8 cellular contexts compared by ENCODE assay signal in the genomic region with DNA sequence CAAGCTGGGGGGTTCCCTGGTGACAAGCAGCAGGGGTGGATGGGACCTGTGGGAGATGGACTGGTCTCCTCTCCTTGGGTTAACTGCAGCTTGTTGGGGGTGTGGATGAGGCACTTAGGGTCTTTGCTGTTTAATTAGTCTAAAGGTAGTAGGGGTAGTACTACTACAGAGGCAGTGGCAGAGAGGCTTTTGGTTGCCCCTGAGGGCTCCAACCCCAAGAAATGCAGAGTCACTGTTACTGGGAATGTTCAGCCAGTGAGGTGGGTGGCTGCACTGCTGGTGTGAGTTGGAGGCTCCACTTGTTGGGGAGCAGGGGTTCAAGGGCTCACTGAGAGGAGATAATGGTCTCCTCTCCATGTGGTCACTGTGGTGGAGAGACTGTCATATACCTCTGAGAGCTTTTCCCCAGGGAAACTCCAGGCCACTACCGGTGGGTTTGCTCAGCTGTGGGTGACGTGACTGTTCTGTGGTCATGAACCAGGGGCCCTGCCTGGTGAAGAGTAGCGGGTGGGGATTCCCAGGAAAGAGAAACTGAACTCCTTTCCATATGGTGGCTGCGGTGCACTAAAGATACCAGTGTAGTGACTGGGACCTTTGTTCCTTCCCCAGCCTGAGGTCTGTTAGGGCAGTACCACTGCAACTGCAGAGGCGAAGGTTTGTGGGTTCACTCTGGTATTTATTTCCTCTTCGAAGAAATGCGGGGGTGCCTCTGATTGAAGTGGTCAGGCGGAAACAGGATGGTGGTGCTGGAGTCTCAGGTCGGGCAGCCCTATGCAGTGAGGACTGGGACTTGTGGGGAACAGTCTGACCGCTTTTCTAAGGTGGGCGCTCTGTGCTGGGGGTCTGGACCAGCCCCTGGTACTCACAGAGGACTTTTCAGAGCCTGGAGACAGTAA.
DNase-seq lines count a peak whose midpoint lies in the region; ATAC-seq and TF ChIP-seq lines count a peak whose summit lies in the region.

No MANE protein-coding gene starts in this region.

- H3K36me3 Mint-ChIP-seq in activated naive CD4-positive, alpha-beta T cell treated with anti-CD3 and anti-CD28 coated beads, Interleukin-2, amount 10 ng/mL, durations not matched to agents 7 days and 5 days: peaks cover 33% of the 10 kb centered on the region

- DNase-seq in GM13976 (ENCODE audit: low spot score) (peak; percentile 70), SJCRH30 (peak; percentile 42 to 51), NCI-H226 (no peak), head of caudate nucleus (no peak), COR-L47 (lab: John Stamatoyannopoulos, UW) (no peak)
- peak; percentile 84 for DNase-seq in activated naive CD4-positive, alpha-beta T cell treated with anti-CD3 and anti-CD28 coated beads, Interleukin-2, amount 10 ng/mL, durations not matched to agents 7 days and 5 days
- peak; percentile 48 to 67 (median 59) for DNase-seq in stimulated activated CD4-positive, alpha-beta T cell treated with anti-CD3 and anti-CD28 coated beads, TNF-alpha, amount 100 ng/mL, for 4 hours (ENCODE audit: low read depth in 3 of 3)

- no peaks in the 10 kb centered on the region for H3K36me3 ChIP-seq in SJCRH30

- H3K27ac ChIP-seq in SJCRH30: no peak overlapping the region

- peaks cover 29% of the 10 kb centered on the region for H3K9me3 Mint-ChIP-seq in activated naive CD4-positive, alpha-beta T cell treated with anti-CD3 and anti-CD28 coated beads, Interleukin-2, amount 10 ng/mL, durations not matched to agents 7 days and 5 days

- no peak overlapping the region for H3K4me3 ChIP-seq in SJCRH30

- TF ChIP-seq CTCF in GM13976 (IDR thresholded peaks at IDR 0.05; ENCODE audit: borderline replicate concordance, control extremely low read depth, extremely low read depth, insufficient read depth, missing control alignments): no peak

- peak overlapping the region; percentile 82 for H3K27ac Mint-ChIP-seq in activated naive CD4-positive, alpha-beta T cell treated with anti-CD3 and anti-CD28 coated beads, Interleukin-2, amount 10 ng/mL, durations not matched to agents 7 days and 5 days

- in situ Hi-C loops in GM13976 (cut with MboI; ENCODE audit: low sequenced_read_pairs, unreplicated experiment): loop anchor here (10.0 kb wide), 1 partner anchor 107 kb away; no protein-coding TSS in a partner anchor

- intact Hi-C loops in head of caudate nucleus (cut with DNase I): no loop called here

- H3K4me1 ChIP-seq in SJCRH30: no peaks in the 10 kb centered on the region

- H3K27me3 ChIP-seq in SJCRH30: no peaks in the 10 kb centered on the region

- no peaks in the 10 kb centered on the region for H3K9me3 ChIP-seq in SJCRH30 (replicated peaks)

- CTCF ChIA-PET in activated naive CD4-positive, alpha-beta T cell treated with anti-CD3 and anti-CD28 coated beads, Interleukin-2, amount 10 ng/mL, durations not matched to agents 7 days and 5 days (lab: Charles Lee): interaction anchor here (0.6 to 11.8 kb wide), 8 partner anchors 30 to 484 kb away, joined by 3 to 180 read pairs (median 3); a partner anchor contains a TSS

- H3K27me3 Mint-ChIP-seq in activated naive CD4-positive, alpha-beta T cell treated with anti-CD3 and anti-CD28 coated beads, Interleukin-2, amount 10 ng/mL, durations not matched to agents 7 days and 5 days: peaks cover 4% of the 10 kb centered on the region

- peak overlapping the region; percentile 29 for H3K4me3 Mint-ChIP-seq in activated naive CD4-positive, alpha-beta T cell treated with anti-CD3 and anti-CD28 coated beads, Interleukin-2, amount 10 ng/mL, durations not matched to agents 7 days and 5 days

- peak; percentile 93 for ATAC-seq in HG02642 (IDR thresholded peaks at IDR 0.05; ENCODE audit: poor library complexity, unreplicated experiment)

- peaks cover 81% of the 10 kb centered on the region for H3K4me1 Mint-ChIP-seq in activated naive CD4-positive, alpha-beta T cell treated with anti-CD3 and anti-CD28 coated beads, Interleukin-2, amount 10 ng/mL, durations not matched to agents 7 days and 5 days

Comparison
In these comparisons a context has a peak if more than half of its experiments do, and no peak if none do; other contexts are left out.
1. DNase-seq: peak in GM13976 (single experiment), SJCRH30 (2 of 2), activated naive CD4-positive, alpha-beta T cell treated with anti-CD3 and anti-CD28 coated beads, Interleukin-2, amount 10 ng/mL, durations not matched to agents 7 days and 5 days (single experiment) and stimulated activated CD4-positive, alpha-beta T cell treated with anti-CD3 and anti-CD28 coated beads, TNF-alpha, amount 100 ng/mL, for 4 hours (3 of 3); none in NCI-H226 (single experiment), head of caudate nucleus (0 of 42) and COR-L47 (single experiment).